Comparison of ENCODE assay signal across 24 cellular contexts in the genomic region with DNA sequence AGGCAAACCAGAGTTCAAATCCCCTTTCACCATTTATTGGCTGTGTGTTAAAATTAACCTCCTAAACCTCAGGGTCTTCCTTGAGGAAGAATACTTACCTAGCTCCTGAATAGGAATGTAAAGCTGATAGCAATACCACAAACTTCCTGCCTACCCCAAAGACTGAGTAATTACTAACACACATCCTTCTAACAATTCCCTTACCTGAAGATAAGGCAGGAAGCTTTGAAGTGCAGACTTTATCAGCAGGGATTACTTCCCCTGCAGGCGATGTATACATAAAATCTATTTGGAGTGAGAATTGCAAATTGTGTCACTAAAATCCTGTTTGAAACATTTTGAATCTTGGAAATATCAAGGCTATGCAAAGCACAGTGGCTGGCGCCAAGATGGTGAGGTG. TPM values are rescaled to one million over a fixed set of nuclear protein-coding genes. Genes with fewer than 3 reads are reported as not detected.
DNase-seq lines count a peak whose midpoint lies in the region; ATAC-seq, FAIRE-seq and TF ChIP-seq lines count a peak whose summit lies in the region.
"Had no signal": no experiment of that assay in that cellular context is flagged by ENCODE, and none has a peak within 500 bp of the region (broad histone marks: within the 10 kb centered on the region; RNA-seq: fewer than 3 reads in every experiment).

No MANE protein-coding gene starts in this region.

- ATAC-seq in HG02870 (IDR thresholded peaks at IDR 0.05; ENCODE audit: unreplicated experiment) (no peak), HG02588 (IDR thresholded peaks at IDR 0.05; ENCODE audit: unreplicated experiment) (no peak)
- ATAC-seq: GM23338, HepG2 had no signal

- peak; percentile 36 for DNase-seq in A172 (ENCODE audit: low spot score)
- peak; percentile 33 for DNase-seq in HT-29 (ENCODE audit: low spot score)
- DNase-seq in NCI-H226: peak; percentile 78
- no peak for DNase-seq in HuH-7 (ENCODE audit: low spot score)
- no peak for DNase-seq in D721Med (ENCODE audit: insufficient read length, low spot score)
- DNase-seq: ACHN; BE2C; C1 segment of cervical spinal cord; CD4-positive, CD25-positive, alpha-beta regulatory T cell; CD8-positive, alpha-beta memory T cell; COR-L47; DMS153; DMS79; GDM1; HCEC 1CT; KG1 had no signal

- no peak for TF ChIP-seq CTCF in D721Med (IDR thresholded peaks at IDR 0.05; ENCODE audit: insufficient read depth, missing control alignments)

- FAIRE-seq in D721Med (lab: Jason Lieb, UNC): no peak
- FAIRE-seq: A204.1, GM12892, H54, HepG2 had no signal

RNA-seq across cellular contexts. Expression of a gene that starts 21.2 kb away (rescaled TPM):
- total RNA-seq in A172 (2014; rRNA removed; shearing (Covaris generic)): not detected in 2 replicates
- 0.31 TPM in 1 of 2 replicates, not detected in the other for total RNA-seq in HT-29 (2014; rRNA removed; shearing (Covaris generic))
- total RNA-seq: CD4-positive, CD25-positive, alpha-beta regulatory T cell; CD8-positive, alpha-beta memory T cell; Daoy; GM23338; HepG2 had no signal

Comparison
In these comparisons a context has a peak if more than half of its experiments do, and no peak if none do; other contexts are left out.
1. DNase-seq: peak in A172 (single experiment), HT-29 (single experiment) and NCI-H226 (single experiment); none in HuH-7 (single experiment) and D721Med (single experiment).